ENCODE assay signal across 1 cellular context in the genomic region with DNA sequence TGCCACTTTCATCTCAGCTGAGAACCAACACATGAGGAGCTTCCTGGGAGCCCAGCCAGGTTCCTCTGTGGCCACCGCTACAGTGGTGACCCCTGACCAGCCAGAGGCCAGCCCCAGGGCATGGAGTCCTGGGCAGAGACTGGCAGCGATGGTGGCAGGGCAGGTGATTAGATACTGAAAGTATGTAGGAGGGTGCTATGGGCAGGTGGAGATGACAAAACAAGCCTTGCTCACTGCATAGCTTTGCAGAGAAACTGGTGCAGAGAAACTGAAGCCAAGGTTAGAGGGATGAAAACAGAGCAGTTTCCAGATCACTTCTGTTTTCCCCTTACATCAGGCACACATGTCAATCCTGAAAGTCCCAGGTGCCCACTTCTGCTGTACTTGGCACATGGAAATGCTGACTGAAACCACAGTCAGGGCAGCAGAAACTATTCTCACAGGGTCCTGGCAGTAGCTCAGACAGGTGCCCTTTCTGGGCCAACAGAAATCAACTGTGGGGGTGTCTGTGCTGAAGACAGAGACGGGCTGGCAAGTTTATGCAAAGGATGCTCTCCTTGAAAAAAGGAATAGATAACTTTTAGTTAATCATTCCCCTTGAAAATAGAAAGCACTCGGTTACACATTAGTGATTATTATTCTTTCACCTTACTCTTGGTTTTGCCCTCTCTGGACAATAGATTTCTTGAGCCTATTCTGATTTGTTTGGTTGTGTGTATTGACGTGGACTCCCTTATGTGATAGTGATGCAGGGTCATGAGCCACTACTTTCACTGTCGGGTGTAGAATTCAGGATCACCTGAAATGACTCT.
TF ChIP-seq lines count a peak whose summit lies in the region.

No MANE protein-coding gene starts in this region.

TF ChIP-seq in SK-N-SH treated with all-trans-retinoic acid at 6 μM for 48 hours, 23 proteins besides CTCF, POLR2A, EP300 and RAD21 (continued from another document):
- TF ChIP-seq, protein P1, sequence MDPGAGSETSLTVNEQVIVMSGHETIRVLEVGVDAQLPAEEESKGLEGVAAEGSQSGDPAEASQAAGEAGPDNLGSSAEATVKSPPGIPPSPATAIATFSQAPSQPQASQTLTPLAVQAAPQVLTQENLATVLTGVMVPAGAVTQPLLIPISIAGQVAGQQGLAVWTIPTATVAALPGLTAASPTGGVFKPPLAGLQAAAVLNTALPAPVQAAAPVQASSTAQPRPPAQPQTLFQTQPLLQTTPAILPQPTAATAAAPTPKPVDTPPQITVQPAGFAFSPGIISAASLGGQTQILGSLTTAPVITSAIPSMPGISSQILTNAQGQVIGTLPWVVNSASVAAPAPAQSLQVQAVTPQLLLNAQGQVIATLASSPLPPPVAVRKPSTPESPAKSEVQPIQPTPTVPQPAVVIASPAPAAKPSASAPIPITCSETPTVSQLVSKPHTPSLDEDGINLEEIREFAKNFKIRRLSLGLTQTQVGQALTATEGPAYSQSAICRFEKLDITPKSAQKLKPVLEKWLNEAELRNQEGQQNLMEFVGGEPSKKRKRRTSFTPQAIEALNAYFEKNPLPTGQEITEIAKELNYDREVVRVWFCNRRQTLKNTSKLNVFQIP (CRISPR knock-in tag; IDR thresholded peaks at IDR 0.05; ENCODE audit: borderline replicate concordance, low read depth) = no peak
- no peak for TF ChIP-seq GLIS3 (CRISPR knock-in tag; IDR thresholded peaks at IDR 0.05)
